1 cellular context compared by ENCODE assay signal in the genomic region with DNA sequence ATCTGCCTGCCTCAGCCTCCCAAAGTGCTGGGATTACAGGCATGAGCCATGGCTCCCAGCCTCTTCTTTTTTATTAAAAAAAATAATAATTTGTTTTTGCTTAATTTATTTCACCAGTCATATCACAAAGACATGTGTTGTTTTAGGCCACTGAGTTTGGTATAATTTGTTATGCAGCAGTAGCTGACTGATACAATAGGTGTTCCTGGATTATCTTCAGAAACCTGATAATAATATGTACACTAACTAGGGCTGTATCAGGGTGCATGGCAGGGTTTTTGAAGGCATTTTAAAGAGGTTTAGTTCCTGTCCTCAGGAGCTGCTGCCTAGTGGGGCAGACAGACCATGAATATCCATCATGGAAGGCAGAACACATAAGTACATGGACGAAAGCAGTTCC.
TF ChIP-seq lines count a peak whose summit lies in the region.

No MANE protein-coding gene starts in this region.

TF ChIP-seq in K562, 482 proteins besides CTCF, POLR2A, EP300 and RAD21 (continued from another document):
- TF ChIP-seq ZBTB2 (IDR thresholded peaks at IDR 0.05) (no peak), HMG20B (CRISPR knock-in tag; IDR thresholded peaks at IDR 0.05) (no peak), ETS1 (conservative IDR thresholded peaks at IDR 0.05; ENCODE audit: control insufficient read depth, low read depth, low read length) (no peak), CHD2 (IDR thresholded peaks at IDR 0.05; ENCODE audit: low read depth, low read length) (no peak), ETS2 (tag; IDR thresholded peaks at IDR 0.05; ENCODE audit: borderline replicate concordance, poor library complexity, severe bottlenecking) (no peak), ZBTB8A (IDR thresholded peaks at IDR 0.05; ENCODE audit: partially characterized antibody) (no peak), NR2F6 (CRISPR knock-in tag; IDR thresholded peaks at IDR 0.05) (no peak), ZNF668 (CRISPR knock-in tag; IDR thresholded peaks at IDR 0.05) (no peak), ZBTB7A (IDR thresholded peaks at IDR 0.05; ENCODE audit: borderline replicate concordance, control insufficient read depth, low read depth, low read length) (no peak), ZNF324 (CRISPR knock-in tag; IDR thresholded peaks at IDR 0.05) (no peak), MYC (IDR thresholded peaks at IDR 0.05; ENCODE audit: low read depth, low read length) (no peak), MYC (CRISPR knock-in tag; IDR thresholded peaks at IDR 0.05; ENCODE audit: borderline replicate concordance, low read depth) (no peak), ZKSCAN3 (CRISPR knock-in tag; IDR thresholded peaks at IDR 0.05) (no peak), FUS (optimal IDR thresholded peaks at IDR 0.05; ENCODE audit: low read depth, low read length) (no peak), ZNF239 (CRISPR knock-in tag; IDR thresholded peaks at IDR 0.05) (no peak), ZNF586 (CRISPR knock-in tag; conservative IDR thresholded peaks at IDR 0.05) (no peak), ZC3H4 (CRISPR knock-in tag; IDR thresholded peaks at IDR 0.05; ENCODE audit: borderline replicate concordance) (no peak), SRSF1 (IDR thresholded peaks at IDR 0.05; ENCODE audit: low read depth, low read length) (no peak), CBX5 (IDR thresholded peaks at IDR 0.05; ENCODE audit: borderline replicate concordance, low read depth) (no peak), KDM1A (IDR thresholded peaks at IDR 0.05) (peak; percentile 49 to 74; a peak in 3 of 4 replicates), ZNF707 (CRISPR knock-in tag; conservative IDR thresholded peaks at IDR 0.05) (no peak), SMARCA5 (IDR thresholded peaks at IDR 0.05) (peak; percentile 53; the same call in 1 of the 2 replicates), IFI16 (CRISPR knock-in tag; IDR thresholded peaks at IDR 0.05) (no peak), TRIM24 (IDR thresholded peaks at IDR 0.05) (peak in 1 of 2 experiments; percentile 34; a peak in 1 of 4 replicates), ARID2 (IDR thresholded peaks at IDR 0.05) (no peak), FOXP1 (CRISPR knock-in tag; IDR thresholded peaks at IDR 0.05) (no peak), ZNF431 (CRISPR knock-in tag; IDR thresholded peaks at IDR 0.05) (no peak)
- TF ChIP-seq, protein P1, sequence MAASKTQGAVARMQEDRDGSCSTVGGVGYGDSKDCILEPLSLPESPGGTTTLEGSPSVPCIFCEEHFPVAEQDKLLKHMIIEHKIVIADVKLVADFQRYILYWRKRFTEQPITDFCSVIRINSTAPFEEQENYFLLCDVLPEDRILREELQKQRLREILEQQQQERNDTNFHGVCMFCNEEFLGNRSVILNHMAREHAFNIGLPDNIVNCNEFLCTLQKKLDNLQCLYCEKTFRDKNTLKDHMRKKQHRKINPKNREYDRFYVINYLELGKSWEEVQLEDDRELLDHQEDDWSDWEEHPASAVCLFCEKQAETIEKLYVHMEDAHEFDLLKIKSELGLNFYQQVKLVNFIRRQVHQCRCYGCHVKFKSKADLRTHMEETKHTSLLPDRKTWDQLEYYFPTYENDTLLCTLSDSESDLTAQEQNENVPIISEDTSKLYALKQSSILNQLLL (CRISPR knock-in tag; IDR thresholded peaks at IDR 0.05; ENCODE audit: borderline replicate concordance): no peak
- TF ChIP-seq, protein P2, sequence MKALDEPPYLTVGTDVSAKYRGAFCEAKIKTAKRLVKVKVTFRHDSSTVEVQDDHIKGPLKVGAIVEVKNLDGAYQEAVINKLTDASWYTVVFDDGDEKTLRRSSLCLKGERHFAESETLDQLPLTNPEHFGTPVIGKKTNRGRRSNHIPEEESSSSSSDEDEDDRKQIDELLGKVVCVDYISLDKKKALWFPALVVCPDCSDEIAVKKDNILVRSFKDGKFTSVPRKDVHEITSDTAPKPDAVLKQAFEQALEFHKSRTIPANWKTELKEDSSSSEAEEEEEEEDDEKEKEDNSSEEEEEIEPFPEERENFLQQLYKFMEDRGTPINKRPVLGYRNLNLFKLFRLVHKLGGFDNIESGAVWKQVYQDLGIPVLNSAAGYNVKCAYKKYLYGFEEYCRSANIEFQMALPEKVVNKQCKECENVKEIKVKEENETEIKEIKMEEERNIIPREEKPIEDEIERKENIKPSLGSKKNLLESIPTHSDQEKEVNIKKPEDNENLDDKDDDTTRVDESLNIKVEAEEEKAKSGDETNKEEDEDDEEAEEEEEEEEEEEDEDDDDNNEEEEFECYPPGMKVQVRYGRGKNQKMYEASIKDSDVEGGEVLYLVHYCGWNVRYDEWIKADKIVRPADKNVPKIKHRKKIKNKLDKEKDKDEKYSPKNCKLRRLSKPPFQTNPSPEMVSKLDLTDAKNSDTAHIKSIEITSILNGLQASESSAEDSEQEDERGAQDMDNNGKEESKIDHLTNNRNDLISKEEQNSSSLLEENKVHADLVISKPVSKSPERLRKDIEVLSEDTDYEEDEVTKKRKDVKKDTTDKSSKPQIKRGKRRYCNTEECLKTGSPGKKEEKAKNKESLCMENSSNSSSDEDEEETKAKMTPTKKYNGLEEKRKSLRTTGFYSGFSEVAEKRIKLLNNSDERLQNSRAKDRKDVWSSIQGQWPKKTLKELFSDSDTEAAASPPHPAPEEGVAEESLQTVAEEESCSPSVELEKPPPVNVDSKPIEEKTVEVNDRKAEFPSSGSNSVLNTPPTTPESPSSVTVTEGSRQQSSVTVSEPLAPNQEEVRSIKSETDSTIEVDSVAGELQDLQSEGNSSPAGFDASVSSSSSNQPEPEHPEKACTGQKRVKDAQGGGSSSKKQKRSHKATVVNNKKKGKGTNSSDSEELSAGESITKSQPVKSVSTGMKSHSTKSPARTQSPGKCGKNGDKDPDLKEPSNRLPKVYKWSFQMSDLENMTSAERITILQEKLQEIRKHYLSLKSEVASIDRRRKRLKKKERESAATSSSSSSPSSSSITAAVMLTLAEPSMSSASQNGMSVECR (CRISPR knock-in tag; IDR thresholded peaks at IDR 0.05): no peak
- TF ChIP-seq, protein P3, sequence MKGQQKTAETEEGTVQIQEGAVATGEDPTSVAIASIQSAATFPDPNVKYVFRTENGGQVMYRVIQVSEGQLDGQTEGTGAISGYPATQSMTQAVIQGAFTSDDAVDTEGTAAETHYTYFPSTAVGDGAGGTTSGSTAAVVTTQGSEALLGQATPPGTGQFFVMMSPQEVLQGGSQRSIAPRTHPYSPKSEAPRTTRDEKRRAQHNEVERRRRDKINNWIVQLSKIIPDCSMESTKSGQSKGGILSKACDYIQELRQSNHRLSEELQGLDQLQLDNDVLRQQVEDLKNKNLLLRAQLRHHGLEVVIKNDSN (CRISPR knock-in tag; IDR thresholded peaks at IDR 0.05): no peak
